In the genomic region with DNA sequence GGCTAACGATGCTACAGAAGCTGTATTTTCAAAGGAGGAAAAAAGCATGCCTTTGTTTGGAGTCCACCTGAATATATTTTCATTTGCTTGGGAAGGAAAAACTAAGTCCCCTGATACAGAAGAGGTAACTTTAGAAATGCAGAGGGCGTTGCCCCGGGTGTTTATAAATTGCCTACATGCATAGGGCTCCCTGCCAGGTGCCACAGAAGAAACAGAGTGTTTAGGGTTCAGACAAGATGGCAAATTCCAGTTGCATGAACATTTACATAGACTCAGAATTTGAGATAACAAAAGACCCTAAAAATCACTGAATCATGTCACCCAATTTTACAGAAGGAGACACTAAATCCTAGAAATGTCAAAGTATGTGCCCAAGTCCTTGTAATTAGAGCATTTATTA, we compare ENCODE assay signal across 29 cellular contexts. TPM values are rescaled to one million over a fixed set of nuclear protein-coding genes. Genes with fewer than 3 reads are reported as not detected.
A peak's percentile ranks its signal among the peaks of the same experiment; 100 is the strongest.
DNase-seq lines count a peak whose midpoint lies in the region; ATAC-seq, FAIRE-seq and TF ChIP-seq lines count a peak whose summit lies in the region.
"Had no signal": no experiment of that assay in that cellular context is flagged by ENCODE, and none has a peak within 500 bp of the region (broad histone marks: within the 10 kb centered on the region; RNA-seq: fewer than 3 reads in every experiment).

No MANE protein-coding gene starts in this region.

- H3K27me3 ChIP-seq in KMS-11 (ENCODE audit: insufficient read depth, low read depth) (no peaks in the 10 kb centered on the region), stomach (no peaks in the 10 kb centered on the region)
- H3K27me3 ChIP-seq: sigmoid colon had no signal

- H3K9me3 Mint-ChIP-seq in activated CD8-positive, alpha-beta T cell treated with anti-CD3 and anti-CD28 coated beads for 36 hours, result no peaks in the 10 kb centered on the region
- H3K9me3 Mint-ChIP-seq: activated CD4-positive, alpha-beta T cell treated with anti-CD3 and anti-CD28 coated beads, Interleukin-2, amount 10 ng/mL, durations not matched to agents 7 days and 5 days; activated naive CD8-positive, alpha-beta T cell treated with anti-CD3 and anti-CD28 coated beads for 36 hours; activated T-cell treated with anti-CD3 and anti-CD28 coated beads, Interleukin-2, amount 50 U/mL, for 24 hours; immature natural killer cell had no signal

- no peaks in the 10 kb centered on the region for H3K4me1 Mint-ChIP-seq in activated CD8-positive, alpha-beta T cell treated with anti-CD3 and anti-CD28 coated beads for 36 hours (ENCODE audit: low read depth)
- H3K4me1 Mint-ChIP-seq: activated CD4-positive, alpha-beta T cell treated with anti-CD3 and anti-CD28 coated beads, Interleukin-2, amount 10 ng/mL, durations not matched to agents 7 days and 5 days; activated naive CD8-positive, alpha-beta T cell treated with anti-CD3 and anti-CD28 coated beads for 36 hours; immature natural killer cell had no signal

- H2AFZ ChIP-seq in KMS-11 (ENCODE audit: low read depth), result no peak overlapping the region

- no peak for ATAC-seq in activated CD8-positive, alpha-beta T cell treated with anti-CD3 and anti-CD28 coated beads for 36 hours
- ATAC-seq: CD8-positive, alpha-beta T cell; GM12878; K562; left lobe of liver; stimulated activated naive B cell treated with anti-CD40 and anti-IgM and Interleukin-4, amounts not matched to agents 10 μg/mL and 1 μg/mL and 100 μg/mL, for 72 hours had no signal

- H3K9me3 ChIP-seq in kidney (ENCODE audit: control insufficient read depth in 1 of 2, low read length in 2 of 2) (no peaks in the 10 kb centered on the region), stomach (no peaks in the 10 kb centered on the region)
- H3K9me3 ChIP-seq: BE2C, sigmoid colon had no signal

- POLR2A ChIA-PET in activated CD8-positive, alpha-beta T cell treated with anti-CD3 and anti-CD28 coated beads for 36 hours (lab: Charles Lee), result no interaction called here

- 69 to 85% (median 73%) methylated on average over 3 of the region's 3 CpGs for WGBS in stomach, 5 donors

- no peaks in the 10 kb centered on the region for H4K20me1 ChIP-seq in KMS-11 (ENCODE audit: insufficient read depth)

- H3K79me2 ChIP-seq in KMS-11 (ENCODE audit: insufficient read depth, low read depth), result no peaks in the 10 kb centered on the region

- H3K36me3 Mint-ChIP-seq in activated CD8-positive, alpha-beta T cell treated with anti-CD3 and anti-CD28 coated beads for 36 hours (ENCODE audit: low read depth), result no peaks in the 10 kb centered on the region
- H3K36me3 Mint-ChIP-seq: activated naive CD8-positive, alpha-beta T cell treated with anti-CD3 and anti-CD28 coated beads for 36 hours; CD8-positive, alpha-beta T cell; immature natural killer cell had no signal

- peaks cover 12% of the 10 kb centered on the region for H3K27me3 Mint-ChIP-seq in activated CD8-positive, alpha-beta T cell treated with anti-CD3 and anti-CD28 coated beads for 36 hours
- H3K27me3 Mint-ChIP-seq: activated CD4-positive, alpha-beta T cell treated with anti-CD3 and anti-CD28 coated beads, Interleukin-2, amount 10 ng/mL, durations not matched to agents 7 days and 5 days; activated naive CD8-positive, alpha-beta T cell treated with anti-CD3 and anti-CD28 coated beads for 36 hours had no signal

- H3K27ac ChIP-seq in KMS-11 (peak overlapping the region; percentile 92), kidney (ENCODE audit: low read depth in 2 of 2, low read length in 2 of 2) (peak overlapping the region; percentile 5 to 67), stomach (peak overlapping the region in 3 of 5 donors; percentile 37 to 52 (median 52))

- TF ChIP-seq CTCF in KMS-11 (conservative IDR thresholded peaks at IDR 0.05; ENCODE audit: low read depth, low read length) (no peak), kidney (IDR thresholded peaks at IDR 0.05; ENCODE audit: borderline replicate concordance, extremely low read depth, insufficient read depth) (no peak), stomach (IDR thresholded peaks at IDR 0.05) (no peak)
- no peak for TF ChIP-seq CTCF in activated CD8-positive, alpha-beta T cell treated with anti-CD3 and anti-CD28 coated beads for 36 hours (IDR thresholded peaks at IDR 0.05)

- no peaks in the 10 kb centered on the region for H3K36me3 ChIP-seq in KMS-11 (ENCODE audit: insufficient read depth)
- H3K36me3 ChIP-seq in kidney (ENCODE audit: control insufficient read depth in 1 of 2, insufficient read depth in 2 of 2, low read length in 2 of 2), result no peaks in the 10 kb centered on the region
- no peaks in the 10 kb centered on the region for H3K36me3 ChIP-seq in stomach
- H3K36me3 ChIP-seq: BE2C, sigmoid colon had no signal

- no peak overlapping the region for H3K4me3 ChIP-seq in KMS-11 (IDR thresholded peaks at IDR 0.05; ENCODE audit: insufficient read depth, low read depth, low read length)
- H3K4me3 ChIP-seq in kidney (ENCODE audit: low read length in 2 of 2), result no peak overlapping the region
- H3K4me3 ChIP-seq in stomach, result no peak overlapping the region
- H3K4me3 ChIP-seq: GM12878, K562, sigmoid colon had no signal

- DNase-seq in Daoy (ENCODE audit: low read depth) (peak; percentile 35), kidney (no peak), stomach (no peak), NCI-H1417 treated with DMSO at 0.1 percent for 48 hours (lab: John Stamatoyannopoulos, UW) (no peak), T-helper 9 cell (no peak)
- no peak for DNase-seq in activated CD8-positive, alpha-beta T cell treated with anti-CD3 and anti-CD28 coated beads for 36 hours
- DNase-seq: ACHN; activated CD4-positive, alpha-beta T cell treated with anti-CD3 and anti-CD28 coated beads, Interleukin-2, amount 10 ng/mL, durations not matched to agents 7 days and 5 days; activated effector memory CD4-positive, alpha-beta T cell treated with anti-CD3 and anti-CD28 coated beads, Interleukin-2, amount 50 U/mL, for 16 hours; activated naive CD8-positive, alpha-beta T cell treated with anti-CD3 and anti-CD28 coated beads for 36 hours; activated T-cell treated with anti-CD3 and anti-CD28 coated beads, Interleukin-2, amount 50 U/mL, for 24 hours; aorta; BE2C; CD8-positive, alpha-beta T cell; effector CD4-positive, alpha-beta T cell; immature natural killer cell; mesendoderm; NCI-H2029 treated with DMSO at 0.1 percent for 48 hours; NCI-H748 treated with DMSO at 0.1 percent for 48 hours; posterior cingulate gyrus; SHP77 treated with DMSO at 0.1 percent for 48 hours; sigmoid colon; stimulated activated naive B cell treated with anti-CD40 and anti-IgM and Interleukin-4, amounts not matched to agents 10 μg/mL and 1 μg/mL and 100 μg/mL, for 72 hours had no signal

- H3K4me2 ChIP-seq in KMS-11, result peak overlapping the region; percentile 92

- no peak for FAIRE-seq in kidney (lab: Jason Lieb, UNC)
- FAIRE-seq: colon, GM12878, H1, K562 had no signal

- CTCF ChIA-PET in activated CD8-positive, alpha-beta T cell treated with anti-CD3 and anti-CD28 coated beads for 36 hours (lab: Charles Lee), result no interaction called here

- no peak overlapping the region for H3K4me3 Mint-ChIP-seq in activated CD8-positive, alpha-beta T cell treated with anti-CD3 and anti-CD28 coated beads for 36 hours
- H3K4me3 Mint-ChIP-seq: activated CD4-positive, alpha-beta T cell treated with anti-CD3 and anti-CD28 coated beads, Interleukin-2, amount 10 ng/mL, durations not matched to agents 7 days and 5 days; activated naive CD8-positive, alpha-beta T cell treated with anti-CD3 and anti-CD28 coated beads for 36 hours; activated T-cell treated with anti-CD3 and anti-CD28 coated beads, Interleukin-2, amount 50 U/mL, for 24 hours; CD8-positive, alpha-beta T cell; immature natural killer cell; stimulated activated naive B cell treated with anti-CD40 and anti-IgM and Interleukin-4, amounts not matched to agents 10 μg/mL and 1 μg/mL and 100 μg/mL, for 72 hours had no signal

- H3K27ac Mint-ChIP-seq in activated CD8-positive, alpha-beta T cell treated with anti-CD3 and anti-CD28 coated beads for 36 hours, result no peak overlapping the region
- H3K27ac Mint-ChIP-seq: activated CD4-positive, alpha-beta T cell treated with anti-CD3 and anti-CD28 coated beads, Interleukin-2, amount 10 ng/mL, durations not matched to agents 7 days and 5 days; activated naive CD8-positive, alpha-beta T cell treated with anti-CD3 and anti-CD28 coated beads for 36 hours; activated T-cell treated with anti-CD3 and anti-CD28 coated beads, Interleukin-2, amount 50 U/mL, for 24 hours; CD8-positive, alpha-beta T cell; immature natural killer cell; stimulated activated naive B cell treated with anti-CD40 and anti-IgM and Interleukin-4, amounts not matched to agents 10 μg/mL and 1 μg/mL and 100 μg/mL, for 72 hours had no signal

- H3K4me1 ChIP-seq in KMS-11 (ENCODE audit: low read depth, poor library complexity, severe bottlenecking) (peaks cover 72% of the 10 kb centered on the region), kidney (ENCODE audit: control insufficient read depth in 1 of 2, insufficient read depth in 1 of 2, low read depth in 1 of 2, low read length in 2 of 2) (peaks cover 18 to 29% of the 10 kb centered on the region in 2 donors), stomach (peaks cover 0 to 48% (median 22%) of the 10 kb centered on the region in 4 donors)
- H3K4me1 ChIP-seq: BE2C had no signal

- no peak for TF ChIP-seq EP300 in stomach (IDR thresholded peaks at IDR 0.05)

- H3K9ac ChIP-seq in KMS-11, result peak overlapping the region; percentile 45; the same call in 1 of the 2 replicates
- no peak overlapping the region for H3K9ac ChIP-seq in kidney (ENCODE audit: low read length in 2 of 2)

- TF ChIP-seq POLR2A in stomach (IDR thresholded peaks at IDR 0.05), result no peak

- intact Hi-C loops in kidney (cut with DNase I) (no loop called here), stomach (cut with DNase I; ENCODE audit: low total_unique reads) (loop anchor here (10.0 kb wide), 1 partner anchor 83 kb away; no protein-coding TSS in a partner anchor)
- intact Hi-C loops in activated CD8-positive, alpha-beta T cell treated with anti-CD3 and anti-CD28 coated beads for 36 hours (cut with micrococcal nuclease), result no loop called here

RNA-seq across cellular contexts. Expression of a gene that starts 19.9 kb away (rescaled TPM):
- total RNA-seq in Daoy (2014; rRNA removed; shearing (Covaris generic)), result 10.6 and 18.4 TPM in 2 replicates
- total RNA-seq in kidney, result 109 TPM
- polyA plus RNA-seq in kidney (ENCODE audit: insufficient read depth, low read depth, low replicate concordance), result 20.2 TPM
- 10 to 100 TPM in 4 of 5 donors, 1 to 10 TPM in 1; 9.9 to 82.7 (median 55.4) TPM for total RNA-seq in stomach
- 10 to 100 TPM; 11.1 to 19.4 (median 19.4) TPM for polyA plus RNA-seq in stomach
- not detected for total RNA-seq in activated CD8-positive, alpha-beta T cell treated with anti-CD3 and anti-CD28 coated beads for 36 hours
- total RNA-seq: activated CD4-positive, alpha-beta T cell treated with anti-CD3 and anti-CD28 coated beads, Interleukin-2, amount 10 ng/mL, durations not matched to agents 7 days and 5 days; activated naive CD8-positive, alpha-beta T cell treated with anti-CD3 and anti-CD28 coated beads for 36 hours; CD8-positive, alpha-beta T cell had no signal
- polyA plus RNA-seq: immature natural killer cell, K562 had no signal

Comparison
In these comparisons a context has a peak if more than half of its experiments do, and no peak if none do; other contexts are left out.
1. H3K27ac ChIP-seq: peak in every context shown above with its lines; median percentile 92 in KMS-11; 52 in stomach; 36 in kidney.
2. RNA of a gene that starts 19.9 kb away (total RNA-seq): 109 TPM in kidney (single experiment), 9.9 to 82.7 TPM in stomach and 10.6 to 18.4 TPM in Daoy; not detected in activated CD8-positive, alpha-beta T cell treated with anti-CD3 and anti-CD28 coated beads for 36 hours; every median in the first group is over 10 times any median in the second.